In the genomic region with DNA sequence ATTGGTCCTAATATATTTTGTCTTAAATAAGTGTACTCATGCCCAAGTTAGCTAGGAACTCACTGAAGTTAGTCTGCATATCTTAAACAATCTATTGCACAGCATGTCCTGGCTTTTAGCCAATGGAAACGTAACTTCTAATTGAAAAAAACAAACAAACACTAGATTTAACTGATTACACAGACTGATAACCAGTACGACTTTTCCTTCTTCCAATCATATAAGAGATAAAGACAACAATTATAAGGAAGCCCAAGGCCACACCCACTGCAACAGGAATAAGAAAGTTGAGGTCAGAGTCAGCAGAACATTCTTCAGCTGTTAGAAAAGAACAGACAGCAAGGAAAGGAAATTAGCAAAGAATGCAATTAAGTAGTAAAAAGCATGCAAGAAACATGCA, we compare ENCODE assay signal across 2 cellular contexts.
TF ChIP-seq lines count a peak whose summit lies in the region.

No MANE protein-coding gene starts in this region.

TF ChIP-seq in SK-N-SH, 30 proteins besides CTCF, POLR2A, EP300 and RAD21 (continued from another document):
- TF ChIP-seq, protein P1, sequence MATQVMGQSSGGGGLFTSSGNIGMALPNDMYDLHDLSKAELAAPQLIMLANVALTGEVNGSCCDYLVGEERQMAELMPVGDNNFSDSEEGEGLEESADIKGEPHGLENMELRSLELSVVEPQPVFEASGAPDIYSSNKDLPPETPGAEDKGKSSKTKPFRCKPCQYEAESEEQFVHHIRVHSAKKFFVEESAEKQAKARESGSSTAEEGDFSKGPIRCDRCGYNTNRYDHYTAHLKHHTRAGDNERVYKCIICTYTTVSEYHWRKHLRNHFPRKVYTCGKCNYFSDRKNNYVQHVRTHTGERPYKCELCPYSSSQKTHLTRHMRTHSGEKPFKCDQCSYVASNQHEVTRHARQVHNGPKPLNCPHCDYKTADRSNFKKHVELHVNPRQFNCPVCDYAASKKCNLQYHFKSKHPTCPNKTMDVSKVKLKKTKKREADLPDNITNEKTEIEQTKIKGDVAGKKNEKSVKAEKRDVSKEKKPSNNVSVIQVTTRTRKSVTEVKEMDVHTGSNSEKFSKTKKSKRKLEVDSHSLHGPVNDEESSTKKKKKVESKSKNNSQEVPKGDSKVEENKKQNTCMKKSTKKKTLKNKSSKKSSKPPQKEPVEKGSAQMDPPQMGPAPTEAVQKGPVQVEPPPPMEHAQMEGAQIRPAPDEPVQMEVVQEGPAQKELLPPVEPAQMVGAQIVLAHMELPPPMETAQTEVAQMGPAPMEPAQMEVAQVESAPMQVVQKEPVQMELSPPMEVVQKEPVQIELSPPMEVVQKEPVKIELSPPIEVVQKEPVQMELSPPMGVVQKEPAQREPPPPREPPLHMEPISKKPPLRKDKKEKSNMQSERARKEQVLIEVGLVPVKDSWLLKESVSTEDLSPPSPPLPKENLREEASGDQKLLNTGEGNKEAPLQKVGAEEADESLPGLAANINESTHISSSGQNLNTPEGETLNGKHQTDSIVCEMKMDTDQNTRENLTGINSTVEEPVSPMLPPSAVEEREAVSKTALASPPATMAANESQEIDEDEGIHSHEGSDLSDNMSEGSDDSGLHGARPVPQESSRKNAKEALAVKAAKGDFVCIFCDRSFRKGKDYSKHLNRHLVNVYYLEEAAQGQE (IDR thresholded peaks at IDR 0.05; ENCODE audit: low read depth, low read length): no peak
- TF ChIP-seq NFIC (IDR thresholded peaks at IDR 0.05; ENCODE audit: borderline replicate concordance) (no peak), POLR2AphosphoS5 (IDR thresholded peaks at IDR 0.05; ENCODE audit: low read depth, low read length) (no peak), PBX3 (IDR thresholded peaks at IDR 0.05) (no peak), USF1 (IDR thresholded peaks at IDR 0.05; ENCODE audit: borderline replicate concordance, low read depth) (no peak), TAF1 (IDR thresholded peaks at IDR 0.05; ENCODE audit: borderline replicate concordance, low read depth, low read length) (no peak), RCOR1 (IDR thresholded peaks at IDR 0.05; ENCODE audit: low read length) (no peak), TEAD4 (IDR thresholded peaks at IDR 0.05; ENCODE audit: borderline replicate concordance, insufficient read depth) (no peak), RXRA (IDR thresholded peaks at IDR 0.05; ENCODE audit: borderline replicate concordance, low read depth) (no peak), GATA2 (CRISPR knock-in tag; IDR thresholded peaks at IDR 0.05) (no peak), MEF2A (IDR thresholded peaks at IDR 0.05; ENCODE audit: borderline replicate concordance, low read depth) (no peak), FOXJ3 (CRISPR knock-in tag; IDR thresholded peaks at IDR 0.05) (no peak), MXI1 (IDR thresholded peaks at IDR 0.05; ENCODE audit: low read depth, low read length) (no peak)
- TF ChIP-seq, protein P2, sequence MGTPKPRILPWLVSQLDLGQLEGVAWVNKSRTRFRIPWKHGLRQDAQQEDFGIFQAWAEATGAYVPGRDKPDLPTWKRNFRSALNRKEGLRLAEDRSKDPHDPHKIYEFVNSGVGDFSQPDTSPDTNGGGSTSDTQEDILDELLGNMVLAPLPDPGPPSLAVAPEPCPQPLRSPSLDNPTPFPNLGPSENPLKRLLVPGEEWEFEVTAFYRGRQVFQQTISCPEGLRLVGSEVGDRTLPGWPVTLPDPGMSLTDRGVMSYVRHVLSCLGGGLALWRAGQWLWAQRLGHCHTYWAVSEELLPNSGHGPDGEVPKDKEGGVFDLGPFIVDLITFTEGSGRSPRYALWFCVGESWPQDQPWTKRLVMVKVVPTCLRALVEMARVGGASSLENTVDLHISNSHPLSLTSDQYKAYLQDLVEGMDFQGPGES (IDR thresholded peaks at IDR 0.05; ENCODE audit: low read depth, low read length): no peak

TF ChIP-seq in SK-N-SH treated with all-trans-retinoic acid at 6 μM for 48 hours, 23 proteins besides CTCF, POLR2A, EP300 and RAD21 (continued from another document):
- no peak for TF ChIP-seq TSHZ2 (CRISPR knock-in tag; IDR thresholded peaks at IDR 0.05)
- no peak for TF ChIP-seq GLIS3 (CRISPR knock-in tag; IDR thresholded peaks at IDR 0.05)
- TF ChIP-seq CREB5 (CRISPR knock-in tag; IDR thresholded peaks at IDR 0.05; ENCODE audit: low read depth): no peak
- TF ChIP-seq POU6F1 (CRISPR knock-in tag; IDR thresholded peaks at IDR 0.05; ENCODE audit: borderline replicate concordance, low read depth): no peak
- TF ChIP-seq ZC3H10 (CRISPR knock-in tag; IDR thresholded peaks at IDR 0.05): no peak
- no peak for TF ChIP-seq PPARA (CRISPR knock-in tag; IDR thresholded peaks at IDR 0.05; ENCODE audit: borderline replicate concordance)
- TF ChIP-seq ZFP3 (CRISPR knock-in tag; IDR thresholded peaks at IDR 0.05): no peak
- TF ChIP-seq, protein P3, sequence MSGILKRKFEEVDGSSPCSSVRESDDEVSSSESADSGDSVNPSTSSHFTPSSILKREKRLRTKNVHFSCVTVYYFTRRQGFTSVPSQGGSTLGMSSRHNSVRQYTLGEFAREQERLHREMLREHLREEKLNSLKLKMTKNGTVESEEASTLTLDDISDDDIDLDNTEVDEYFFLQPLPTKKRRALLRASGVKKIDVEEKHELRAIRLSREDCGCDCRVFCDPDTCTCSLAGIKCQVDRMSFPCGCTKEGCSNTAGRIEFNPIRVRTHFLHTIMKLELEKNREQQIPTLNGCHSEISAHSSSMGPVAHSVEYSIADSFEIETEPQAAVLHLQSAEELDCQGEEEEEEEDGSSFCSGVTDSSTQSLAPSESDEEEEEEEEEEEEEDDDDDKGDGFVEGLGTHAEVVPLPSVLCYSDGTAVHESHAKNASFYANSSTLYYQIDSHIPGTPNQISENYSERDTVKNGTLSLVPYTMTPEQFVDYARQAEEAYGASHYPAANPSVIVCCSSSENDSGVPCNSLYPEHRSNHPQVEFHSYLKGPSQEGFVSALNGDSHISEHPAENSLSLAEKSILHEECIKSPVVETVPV (CRISPR knock-in tag; IDR thresholded peaks at IDR 0.05): no peak
- no peak for TF ChIP-seq SNAI2 (CRISPR knock-in tag; IDR thresholded peaks at IDR 0.05)
- TF ChIP-seq ZNF8 (CRISPR knock-in tag; IDR thresholded peaks at IDR 0.05): no peak
- TF ChIP-seq RARB (CRISPR knock-in tag; IDR thresholded peaks at IDR 0.05): no peak
